Comparison of ENCODE assay signal across 1 cellular context in genomic region chr19:41929536-41930071, GRCh38.
TF ChIP-seq lines count a peak whose summit lies in the region.

No MANE protein-coding gene starts in this region.

TF ChIP-seq in WTC11, 78 proteins besides CTCF, POLR2A, EP300 and RAD21 (continued from another document):
- TF ChIP-seq GRHL2 (CRISPR knock-in tag; IDR thresholded peaks at IDR 0.05; ENCODE audit: insufficient replicate concordance, severe bottlenecking): no peak
